ENCODE assay signal across 14 cellular contexts in the genomic region with DNA sequence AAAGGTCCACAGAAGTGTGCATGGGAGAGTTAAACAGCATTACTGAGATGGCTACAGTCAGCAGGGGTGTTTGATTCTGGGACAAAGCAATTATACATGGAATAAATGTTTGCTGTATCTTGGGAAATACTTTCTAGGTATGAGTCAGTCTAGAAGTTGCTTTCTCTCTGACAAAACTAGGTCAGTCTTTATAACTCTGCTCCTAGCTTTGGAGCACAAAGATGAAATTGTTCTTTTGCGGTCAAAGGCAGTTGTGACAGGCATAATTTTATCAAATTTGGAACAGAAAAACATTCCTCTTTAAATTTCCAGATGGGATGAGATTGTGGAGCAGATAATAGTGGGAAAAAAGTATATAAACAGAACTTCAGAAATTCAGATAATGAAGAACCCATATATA.
DNase-seq lines count a peak whose midpoint lies in the region; ATAC-seq and TF ChIP-seq lines count a peak whose summit lies in the region.
"Had no signal": no experiment of that assay in that cellular context is flagged by ENCODE, and none has a peak within 500 bp of the region (broad histone marks: within the 10 kb centered on the region; RNA-seq: fewer than 3 reads in every experiment).

No MANE protein-coding gene starts in this region.

- H3K9ac ChIP-seq in fibroblast of lung (ENCODE audit: insufficient read depth, low read length), result no peak overlapping the region

- H3K27me3 ChIP-seq in RWPE2 (ENCODE audit: insufficient read depth, poor library complexity, severe bottlenecking), result no peaks in the 10 kb centered on the region
- no peaks in the 10 kb centered on the region for H3K27me3 ChIP-seq in fibroblast of lung (ENCODE audit: control insufficient read depth, insufficient read depth, low read length)
- H3K27me3 ChIP-seq in PC-9 (ENCODE audit: insufficient read depth, low read depth), result no peaks in the 10 kb centered on the region
- H3K27me3 ChIP-seq: thyroid gland had no signal

- peak; percentile 58; the same call in 1 of the 3 replicates for ATAC-seq in RWPE2 (ENCODE audit: low read depth)
- no peak for ATAC-seq in GM18907 (IDR thresholded peaks at IDR 0.05; ENCODE audit: unreplicated experiment)

- intact Hi-C loops in PC-9 (cut with micrococcal nuclease; ENCODE audit: unreplicated experiment), result no loop called here

- no peak overlapping the region for H3K27ac ChIP-seq in RWPE2 (ENCODE audit: poor library complexity, severe bottlenecking)
- H3K27ac ChIP-seq in fibroblast of lung (ENCODE audit: insufficient read depth, low read length), result no peak overlapping the region
- H3K27ac ChIP-seq in PC-9, result no peak overlapping the region
- H3K27ac ChIP-seq: thyroid gland, WERI-Rb-1 had no signal

- TF ChIP-seq CTCF in RWPE2 (IDR thresholded peaks at IDR 0.05; ENCODE audit: poor library complexity, severe bottlenecking) (no peak), fibroblast of lung (conservative IDR thresholded peaks at IDR 0.05 in 1 of 2, IDR thresholded peaks at IDR 0.05 in 1 of 2; ENCODE audit: low read depth in 1 of 2, low read length in 2 of 2) (no peak), PC-9 (conservative IDR thresholded peaks at IDR 0.05) (no peak)

- no peak overlapping the region for H3K4me3 ChIP-seq in RWPE2 (ENCODE audit: severe bottlenecking)
- no peak overlapping the region for H3K4me3 ChIP-seq in fibroblast of lung (replicated peaks in 1 of 4; ENCODE audit: control extremely low read depth in 1 of 4, insufficient read depth in 1 of 4, low read depth in 3 of 4, low read length in 4 of 4)
- H3K4me3 ChIP-seq in PC-9, result no peak overlapping the region
- H3K4me3 ChIP-seq: thyroid gland had no signal

- DNase-seq in GM04503 (ENCODE audit: low read depth) (peak; percentile 43), RWPE2 (ENCODE audit: low spot score) (no peak), fibroblast of lung (ENCODE audit: low read depth in 2 of 2) (peak; percentile 73 to 86), retina (peak; percentile 8), PC-9 (no peak), dermis blood vessel endothelial cell (no peak)
- DNase-seq: activated naive CD4-positive, alpha-beta T cell; CD8-positive, alpha-beta memory T cell; GDM1; MV-4-11; stimulated activated CD4-positive, alpha-beta T cell treated with anti-CD3 and anti-CD28 coated beads, Interleukin-1b, Interleukin-23, amount 100 ng/mL, for 48 hours; thyroid gland; WERI-Rb-1 had no signal

- H3K79me2 ChIP-seq in fibroblast of lung (ENCODE audit: control insufficient read depth, insufficient read depth, low read length), result no peaks in the 10 kb centered on the region
- no peaks in the 10 kb centered on the region for H3K79me2 ChIP-seq in PC-9 (ENCODE audit: low read depth)

- no TSS peak for BruUV-seq in PC-9 (replicated peaks; lab: Mats Ljungman, UMichigan)

- H3K9me2 ChIP-seq in PC-9 (ENCODE audit: insufficient read depth), result no peaks in the 10 kb centered on the region

- H3F3A ChIP-seq in PC-9 (ENCODE audit: insufficient read depth, low read depth), result no peaks in the 10 kb centered on the region

- H4K20me1 ChIP-seq in fibroblast of lung (ENCODE audit: control insufficient read depth, extremely low read depth, insufficient read depth, low read length), result no peaks in the 10 kb centered on the region
- no peaks in the 10 kb centered on the region for H4K20me1 ChIP-seq in PC-9 (ENCODE audit: insufficient read depth)

- H3K4me2 ChIP-seq in fibroblast of lung (ENCODE audit: extremely low read depth, insufficient read depth, low read length) (no peak overlapping the region), PC-9 (no peak overlapping the region)

- H3K9me3 ChIP-seq in RWPE2 (ENCODE audit: severe bottlenecking) (no peaks in the 10 kb centered on the region), fibroblast of lung (ENCODE audit: control insufficient read depth, insufficient read depth, low read depth, low read length) (no peaks in the 10 kb centered on the region), PC-9 (ENCODE audit: insufficient read depth, low read depth) (no peaks in the 10 kb centered on the region)
- H3K9me3 ChIP-seq: thyroid gland had no signal

- H3K4me1 ChIP-seq in RWPE2 (ENCODE audit: insufficient read depth, poor library complexity, severe bottlenecking), result no peaks in the 10 kb centered on the region
- H3K4me1 ChIP-seq in fibroblast of lung (ENCODE audit: control insufficient read depth, extremely low read depth, insufficient read depth, low read length), result no peaks in the 10 kb centered on the region
- no peaks in the 10 kb centered on the region for H3K4me1 ChIP-seq in PC-9 (replicated peaks; ENCODE audit: insufficient read depth)
- H3K4me1 ChIP-seq: thyroid gland had no signal

- CTCF ChIA-PET in PC-9 (lab: Charles Lee), result no interaction called here

- no peaks in the 10 kb centered on the region for H3K36me3 ChIP-seq in RWPE2 (ENCODE audit: low read depth)
- no peaks in the 10 kb centered on the region for H3K36me3 ChIP-seq in fibroblast of lung (ENCODE audit: control insufficient read depth, insufficient read depth, low read length)
- no peaks in the 10 kb centered on the region for H3K36me3 ChIP-seq in PC-9 (ENCODE audit: low read depth)
- H3K36me3 ChIP-seq: thyroid gland, WERI-Rb-1 had no signal

- H2AFZ ChIP-seq in fibroblast of lung (ENCODE audit: low read length) (no peak overlapping the region), PC-9 (no peak overlapping the region)

- POLR2A ChIA-PET in PC-9 (lab: Charles Lee; ENCODE audit: unreplicated experiment), result no interaction called here

Comparison
In these comparisons a context has a peak if more than half of its experiments do, and no peak if none do; other contexts are left out.
1. DNase-seq: peak in GM04503 (single experiment), fibroblast of lung (2 of 2) and retina (single experiment); none in RWPE2 (single experiment), PC-9 (0 of 2) and dermis blood vessel endothelial cell (single experiment).